18 cellular contexts compared by ENCODE assay signal in genomic region chr14:78130356-78130755, GRCh38. TPM values are rescaled to one million over a fixed set of nuclear protein-coding genes. Genes with fewer than 3 reads are reported as not detected.
"Had no signal": no experiment of that assay in that cellular context is flagged by ENCODE, and none has a peak within 500 bp of the region (broad histone marks: within the 10 kb centered on the region; RNA-seq: fewer than 3 reads in every experiment).

No MANE protein-coding gene starts in this region.

- ATAC-seq: gastroesophageal sphincter had no signal

- H3K9me3 Mint-ChIP-seq: nephron had no signal

- H3K4me1 Mint-ChIP-seq: naive B cell had no signal

- H3K27me3 ChIP-seq: dorsolateral prefrontal cortex, esophagus muscularis mucosa, gastroesophageal sphincter, right atrium auricular region had no signal

- H3K9me3 ChIP-seq: esophagus muscularis mucosa, gastroesophageal sphincter, right atrium auricular region had no signal

- H3K27ac ChIP-seq: esophagus muscularis mucosa, gastroesophageal sphincter, right atrium auricular region had no signal

- DNase-seq: cortex of kidney; dorsolateral prefrontal cortex; effector CD8-positive, alpha-beta T cell; glutamatergic neuron; immature natural killer cell; kidney; mesendoderm; naive B cell; occipital lobe; small intestine; stimulated activated CD4-positive, alpha-beta T cell treated with anti-CD3 and anti-CD28 coated beads, Interleukin-2, amount 100 ng/mL, for 48 hours; stimulated activated naive CD4-positive, alpha-beta T cell treated with Interleukin-2 at 50 U/mL for 16 hours; trophoblast cell had no signal

- H3K36me3 ChIP-seq: esophagus muscularis mucosa, gastroesophageal sphincter, right atrium auricular region had no signal

- H3K4me3 ChIP-seq: dorsolateral prefrontal cortex, esophagus muscularis mucosa, gastroesophageal sphincter, right atrium auricular region had no signal

- H3K27ac Mint-ChIP-seq: immature natural killer cell, nephron had no signal

- H3K4me3 Mint-ChIP-seq: immature natural killer cell, naive B cell, nephron had no signal

- H3K4me1 ChIP-seq: right atrium auricular region had no signal

- FAIRE-seq: kidney, small intestine had no signal

- H3K36me3 Mint-ChIP-seq: immature natural killer cell, naive B cell had no signal

RNA-seq across cellular contexts. Expression of gene NRXN3, which starts 39.8 kb away (rescaled TPM):
- total RNA-seq: lung microvascular endothelial cell had no signal
- polyA plus RNA-seq: immature natural killer cell had no signal
